6 cellular contexts compared by ENCODE assay signal in the genomic region with DNA sequence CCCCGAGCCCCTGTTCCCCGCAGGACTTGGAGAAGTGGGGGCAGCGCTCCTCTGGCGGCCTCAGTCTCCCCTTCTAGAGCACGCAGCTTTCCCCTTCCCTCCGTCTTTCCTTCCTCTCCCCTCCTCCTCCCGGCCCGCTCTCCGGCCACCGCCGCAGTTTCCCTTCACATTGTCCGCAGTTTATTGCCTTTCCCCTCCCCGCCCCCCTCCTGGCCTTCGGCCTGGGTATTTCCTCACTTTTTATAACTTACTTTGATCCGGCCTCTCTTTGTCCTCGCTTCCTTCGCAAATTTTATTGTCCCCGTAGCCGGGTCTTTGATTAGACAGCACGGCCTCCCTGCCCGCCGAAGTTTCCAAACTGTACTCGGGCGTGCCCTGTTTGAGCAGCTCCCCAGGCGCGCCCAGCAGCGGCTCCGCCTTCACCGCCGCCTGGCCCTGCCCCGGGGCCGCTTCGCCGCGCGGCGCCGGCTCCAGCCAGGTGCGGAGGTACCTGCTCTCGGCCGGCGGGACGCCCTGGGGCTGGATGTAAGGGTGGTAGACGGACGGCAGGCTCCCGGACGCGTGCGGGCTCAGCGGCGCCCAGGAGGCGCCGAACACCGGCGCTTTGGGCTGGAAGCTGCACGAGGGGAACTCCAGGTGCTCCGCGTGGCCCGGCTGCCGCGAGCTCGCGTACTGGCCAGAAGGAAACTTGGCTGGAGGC. TPM values are rescaled to one million over a fixed set of nuclear protein-coding genes. Genes with fewer than 3 reads are reported as not detected.
A peak's percentile ranks its signal among the peaks of the same experiment; 100 is the strongest.
DNase-seq lines count a peak whose midpoint lies in the region; ATAC-seq lines count a peak whose summit lies in the region.

No MANE protein-coding gene starts in this region.

- H3K27ac Mint-ChIP-seq in naive B cell, result peak overlapping the region in 3 of 6 donors; percentile 46 to 76 (median 65)

- H3K4me1 ChIP-seq in adipocyte (ENCODE audit: control insufficient read depth, insufficient read depth, low read length), result no peaks in the 10 kb centered on the region

- peak overlapping the region; percentile 66 for H3K9ac ChIP-seq in adipocyte (ENCODE audit: low read length)

- H3K4me1 Mint-ChIP-seq in naive B cell, result peaks cover 15 to 18% (median 15%) of the 10 kb centered on the region in 3 donors

- H3K9me3 Mint-ChIP-seq in naive B cell, result no peaks in the 10 kb centered on the region

- peak overlapping the region; percentile 75 to 94 (median 86) for H3K4me3 Mint-ChIP-seq in naive B cell

- H3K36me3 Mint-ChIP-seq in naive B cell, result no peaks in the 10 kb centered on the region

- peak; percentile 65 to 70 for ATAC-seq in naive B cell (ENCODE audit: low read depth in 2 of 2)
- no peak for ATAC-seq in HG03280 (IDR thresholded peaks at IDR 0.05; ENCODE audit: unreplicated experiment)

- H3K36me3 ChIP-seq in adipocyte (ENCODE audit: control insufficient read depth, insufficient read depth, low read length, severe bottlenecking), result no peaks in the 10 kb centered on the region

- H3K27me3 Mint-ChIP-seq in naive B cell, result peaks cover 85 to 96% (median 94%) of the 10 kb centered on the region in 3 donors

- DNase-seq in activated gamma-delta T cell (lab: John Stamatoyannopoulos, UW) (peak; percentile 41), activated gamma-delta T cell treated with Interleukin-2 at 50 U/mL for 16 hours (no peak), adipocyte (ENCODE audit: low read depth) (peak; percentile 30), naive B cell (no peak), hepatic stellate cell (ENCODE audit: low spot score) (no peak)

- peak overlapping the region; percentile 78 for H3K4me3 ChIP-seq in adipocyte (ENCODE audit: low read length)

- H3K27me3 ChIP-seq in adipocyte (replicated peaks; ENCODE audit: control insufficient read depth, insufficient read depth, low read length), result peaks cover 83% of the 10 kb centered on the region

- no peaks in the 10 kb centered on the region for H3K9me3 ChIP-seq in adipocyte (ENCODE audit: control insufficient read depth, low read length)

RNA-seq across cellular contexts. Expression of gene HOXB9, which starts 0.5 kb away (rescaled TPM):
- polyA plus RNA-seq in naive B cell (ENCODE audit: low read depth in 6 of 6), result not detected

RNA-seq across cellular contexts. Expression of gene HOXB8, which starts 10.6 kb away (rescaled TPM):
- polyA plus RNA-seq in naive B cell (ENCODE audit: low read depth in 6 of 6), result not detected

RNA-seq across cellular contexts. Expression of gene HOXB7, which starts 14.8 kb away (rescaled TPM):
- polyA plus RNA-seq in naive B cell (ENCODE audit: low read depth in 6 of 6), result under 1 TPM in 2 of 6 donors, not detected in 4; 0.24 to 0.58 TPM

RNA-seq across cellular contexts. Expression of gene HOXB6, which starts 20.9 kb away (rescaled TPM):
- polyA plus RNA-seq in naive B cell (ENCODE audit: low read depth in 6 of 6), result not detected

RNA-seq across cellular contexts. Expression of gene HOXB5, which starts 32.1 kb away (rescaled TPM):
- polyA plus RNA-seq in naive B cell (ENCODE audit: low read depth in 6 of 6), result not detected

Comparison
In these comparisons a context has a peak if more than half of its experiments do, and no peak if none do; other contexts are left out.
1. DNase-seq: peak in activated gamma-delta T cell (single experiment) and adipocyte (single experiment); none in activated gamma-delta T cell treated with Interleukin-2 at 50 U/mL for 16 hours (single experiment), naive B cell (single experiment) and hepatic stellate cell (single experiment).